ENCODE assay signal across 14 cellular contexts in genomic region chr3:32423956-32424558, GRCh38. TPM values are rescaled to one million over a fixed set of nuclear protein-coding genes. Genes with fewer than 3 reads are reported as not detected.
DNase-seq lines count a peak whose midpoint lies in the region; ATAC-seq and TF ChIP-seq lines count a peak whose summit lies in the region.
"Had no signal": no experiment of that assay in that cellular context is flagged by ENCODE, and none has a peak within 500 bp of the region (broad histone marks: within the 10 kb centered on the region; RNA-seq: fewer than 3 reads in every experiment).

No MANE protein-coding gene starts in this region.

- no peaks in the 10 kb centered on the region; a peak in 1 of 22 replicates for H3K36me3 ChIP-seq in BLaER1 treated with 17β-estradiol and CSF1 and Interleukin-3, amounts not matched to agents 10 nM and 100 nM
- H3K36me3 ChIP-seq in HCT116 (ENCODE audit: control insufficient read depth in 1 of 2, insufficient read depth in 2 of 2, low read length in 2 of 2), result peaks cover 0 to 5% of the 10 kb centered on the region in 2 experiments; a peak in 1 of 4 replicates
- H3K36me3 ChIP-seq in naive thymus-derived CD4-positive, alpha-beta T cell (ENCODE audit: control insufficient read depth in 2 of 3, insufficient read depth in 3 of 3, low read length in 3 of 3), result no peaks in the 10 kb centered on the region
- H3K36me3 ChIP-seq: esophagus squamous epithelium, HAP-1 had no signal

- ATAC-seq in HCT116 (no peak), GM18519 (IDR thresholded peaks at IDR 0.05; ENCODE audit: low FRiP score, unreplicated experiment) (no peak), GM18873 (IDR thresholded peaks at IDR 0.05; ENCODE audit: low FRiP score, unreplicated experiment) (no peak)
- ATAC-seq in naive thymus-derived CD4-positive, alpha-beta T cell, result peak; percentile 56

- RAD21 ChIA-PET in HCT116 (lab: Charles Lee; ENCODE audit: low non-redundant PET in 1 of 2, low total read pairs in 2 of 2, uncharacterized antibody in 2 of 2, unreplicated experiment in 2 of 2), result no interaction called here

- in situ Hi-C loops in G401 (cut with HindIII; ENCODE audit: low sequenced_read_pairs), result no loop called here

- peak overlapping the region in 5 of 10 experiments; percentile 5 to 34 (median 13); a peak in 5 of 20 replicates for H3K4me3 ChIP-seq in BLaER1 treated with 17β-estradiol and CSF1 and Interleukin-3, amounts not matched to agents 10 nM and 100 nM
- no peak overlapping the region for H3K4me3 ChIP-seq in HCT116 (replicated peaks in 1 of 2; ENCODE audit: low read depth in 1 of 2, low read length in 2 of 2)
- H3K4me3 ChIP-seq in naive thymus-derived CD4-positive, alpha-beta T cell (ENCODE audit: low read length), result peak overlapping the region; percentile 39
- H3K4me3 ChIP-seq: esophagus squamous epithelium, HAP-1, PC-9 had no signal

- peaks cover 91% of the 10 kb centered on the region for H3K4me1 Mint-ChIP-seq in activated CD4-positive, alpha-beta memory T cell treated with anti-CD3 and anti-CD28 coated beads, Interleukin-2, amount 10 ng/mL, durations not matched to agents 7 days and 5 days
- peaks cover 68 to 100% (median 93%) of the 10 kb centered on the region in 7 donors for H3K4me1 Mint-ChIP-seq in naive thymus-derived CD4-positive, alpha-beta T cell

- CTCF ChIA-PET in HCT116 (lab: Charles Lee), result no interaction called here
- CTCF ChIA-PET in activated CD4-positive, alpha-beta memory T cell treated with anti-CD3 and anti-CD28 coated beads, Interleukin-2, amount 10 ng/mL, durations not matched to agents 7 days and 5 days (lab: Charles Lee), result interaction anchor here (0.6 to 3.9 kb wide), 10 partner anchors 8 to 90 kb away, joined by 3 to 16 read pairs (median 4); no protein-coding TSS in a partner anchor
- CTCF ChIA-PET in naive thymus-derived CD4-positive, alpha-beta T cell (lab: Charles Lee), result interaction anchor here (1.1 to 3.5 kb wide), 8 partner anchors 9 to 48 kb away, joined by 3 to 23 read pairs (median 9); no protein-coding TSS in a partner anchor

- H3K9ac ChIP-seq in BLaER1 treated with 17β-estradiol and CSF1 and Interleukin-3, amounts not matched to agents 10 nM and 100 nM, result peak overlapping the region; percentile 32 to 59 (median 54); a peak in 18 of 22 replicates
- no peak overlapping the region for H3K9ac ChIP-seq in HCT116 (ENCODE audit: low read length)
- H3K9ac ChIP-seq: parathyroid adenoma had no signal

- H3K9me3 ChIP-seq in BLaER1 treated with 17β-estradiol and CSF1 and Interleukin-3, amounts not matched to agents 10 nM and 100 nM (replicated peaks in 1 of 11), result peaks cover 0 to 4% (median 0%) of the 10 kb centered on the region in 11 experiments; a peak in 1 of 22 replicates
- no peaks in the 10 kb centered on the region for H3K9me3 ChIP-seq in HCT116 (ENCODE audit: control insufficient read depth in 1 of 2, insufficient read depth in 1 of 2, low read depth in 1 of 2, low read length in 2 of 2)
- H3K9me3 ChIP-seq in naive thymus-derived CD4-positive, alpha-beta T cell (ENCODE audit: control insufficient read depth in 2 of 3, low read length in 3 of 3), result no peaks in the 10 kb centered on the region
- H3K9me3 ChIP-seq: HAP-1 had no signal

- peaks cover 10 to 60% (median 39%) of the 10 kb centered on the region in 11 experiments; a peak in 18 of 22 replicates for H4K20me1 ChIP-seq in BLaER1 treated with 17β-estradiol and CSF1 and Interleukin-3, amounts not matched to agents 10 nM and 100 nM
- H4K20me1 ChIP-seq in HCT116 (ENCODE audit: insufficient read depth), result no peaks in the 10 kb centered on the region

- H3K4me3 Mint-ChIP-seq in activated CD4-positive, alpha-beta memory T cell treated with anti-CD3 and anti-CD28 coated beads, Interleukin-2, amount 10 ng/mL, durations not matched to agents 7 days and 5 days, result no peak overlapping the region
- H3K4me3 Mint-ChIP-seq in naive thymus-derived CD4-positive, alpha-beta T cell, result peak overlapping the region; percentile 70 to 87 (median 80)

- no peaks in the 10 kb centered on the region for H3K27me3 ChIP-seq in BLaER1 treated with 17β-estradiol and CSF1 and Interleukin-3, amounts not matched to agents 10 nM and 100 nM
- no peaks in the 10 kb centered on the region for H3K27me3 ChIP-seq in HCT116 (ENCODE audit: insufficient read depth, low read length)
- no peaks in the 10 kb centered on the region for H3K27me3 ChIP-seq in naive thymus-derived CD4-positive, alpha-beta T cell (ENCODE audit: control insufficient read depth in 2 of 2, insufficient read depth in 2 of 2, low read length in 2 of 2)

- TF ChIP-seq POLR2A in HCT116 (IDR thresholded peaks at IDR 0.05; ENCODE audit: borderline replicate concordance, extremely low read depth, insufficient read depth, insufficient read length), result no peak

- H3K79me2 ChIP-seq in HCT116 (ENCODE audit: insufficient read depth, low read length), result peaks cover 96% of the 10 kb centered on the region

- peak overlapping the region; percentile 58 to 84 (median 79) for H3K27ac ChIP-seq in BLaER1 treated with 17β-estradiol and CSF1 and Interleukin-3, amounts not matched to agents 10 nM and 100 nM
- no peak overlapping the region for H3K27ac ChIP-seq in HCT116 (ENCODE audit: low read depth, low read length)
- H3K27ac ChIP-seq in naive thymus-derived CD4-positive, alpha-beta T cell (ENCODE audit: low read depth, low read length), result peak overlapping the region; percentile 60
- H3K27ac ChIP-seq: parathyroid adenoma, PC-9 had no signal

- H3K27ac Mint-ChIP-seq in activated CD4-positive, alpha-beta memory T cell treated with anti-CD3 and anti-CD28 coated beads, Interleukin-2, amount 10 ng/mL, durations not matched to agents 7 days and 5 days, result peak overlapping the region; percentile 87
- peak overlapping the region; percentile 87 to 99 (median 97) for H3K27ac Mint-ChIP-seq in naive thymus-derived CD4-positive, alpha-beta T cell

- intact Hi-C loops in HCT116 (cut with micrococcal nuclease), result no loop called here
- intact Hi-C loops in naive thymus-derived CD4-positive, alpha-beta T cell (cut with micrococcal nuclease), result loop anchor here in 1 of 2 donors (1.0 kb wide), 2 partner anchors 9 to 10 kb away; no protein-coding TSS in a partner anchor

- no peak for TF ChIP-seq CTCF in HCT116 (IDR thresholded peaks at IDR 0.05 in 2 of 3, conservative IDR thresholded peaks at IDR 0.05 in 1 of 3; ENCODE audit: borderline replicate concordance in 1 of 3, insufficient read depth in 1 of 3, low read depth in 2 of 3, low read length in 2 of 3)

- H3K9me3 Mint-ChIP-seq in activated CD4-positive, alpha-beta memory T cell treated with anti-CD3 and anti-CD28 coated beads, Interleukin-2, amount 10 ng/mL, durations not matched to agents 7 days and 5 days, result no peaks in the 10 kb centered on the region
- peaks cover 0 to 2% (median 0%) of the 10 kb centered on the region in 11 donors for H3K9me3 Mint-ChIP-seq in naive thymus-derived CD4-positive, alpha-beta T cell

- no peak for TF ChIP-seq RAD21 in HCT116 (IDR thresholded peaks at IDR 0.05; ENCODE audit: low read depth)

- no TSS peak for BruUV-seq in HCT116 (replicated peaks; lab: Mats Ljungman, UMichigan)

- no peak for DNase-seq in HCT116 (ENCODE audit: low read depth, low spot score)
- DNase-seq in activated CD4-positive, alpha-beta memory T cell treated with anti-CD3 and anti-CD28 coated beads, Interleukin-2, amount 10 ng/mL, durations not matched to agents 7 days and 5 days, result peak; percentile 39
- DNase-seq in naive thymus-derived CD4-positive, alpha-beta T cell, result peak in 7 of 9 donors; percentile 41 to 69 (median 50)
- DNase-seq in G401 (ENCODE audit: low spot score), result no peak
- no peak for DNase-seq in mucosa of gallbladder (ENCODE audit: low spot score)
- DNase-seq: aorta, esophagus squamous epithelium, NCI-H1092, PC-9 had no signal

- H3K9me2 ChIP-seq in HCT116 (ENCODE audit: insufficient read depth), result no peaks in the 10 kb centered on the region; the same call in 1 of the 2 replicates

- H2AFZ ChIP-seq in HCT116 (ENCODE audit: low read depth, low read length, poor library complexity, severe bottlenecking), result no peak overlapping the region
- H2AFZ ChIP-seq: parathyroid adenoma, PC-9 had no signal

- H3K27me3 Mint-ChIP-seq in activated CD4-positive, alpha-beta memory T cell treated with anti-CD3 and anti-CD28 coated beads, Interleukin-2, amount 10 ng/mL, durations not matched to agents 7 days and 5 days, result no peaks in the 10 kb centered on the region
- H3K27me3 Mint-ChIP-seq in naive thymus-derived CD4-positive, alpha-beta T cell, result no peaks in the 10 kb centered on the region

- peaks cover 81 to 92% (median 83%) of the 10 kb centered on the region in 10 experiments for H3K4me1 ChIP-seq in BLaER1 treated with 17β-estradiol and CSF1 and Interleukin-3, amounts not matched to agents 10 nM and 100 nM
- H3K4me1 ChIP-seq in HCT116 (ENCODE audit: control insufficient read depth in 1 of 2, insufficient read depth in 2 of 2, low read length in 2 of 2), result peaks cover 52 to 85% of the 10 kb centered on the region in 2 experiments
- H3K4me1 ChIP-seq in naive thymus-derived CD4-positive, alpha-beta T cell (ENCODE audit: control insufficient read depth in 2 of 2, insufficient read depth in 2 of 2, low read length in 2 of 2), result peaks cover 56 to 90% of the 10 kb centered on the region in 2 donors
- H3K4me1 ChIP-seq: HAP-1 had no signal

- H3K4me2 ChIP-seq in BLaER1 treated with 17β-estradiol and CSF1 and Interleukin-3, amounts not matched to agents 10 nM and 100 nM, result peak overlapping the region; percentile 79 to 97 (median 93)
- H3K4me2 ChIP-seq in HCT116 (ENCODE audit: low read length), result peak overlapping the region; percentile 84; the same call in 1 of the 2 replicates
- H3K4me2 ChIP-seq: PC-9 had no signal

- H3K36me3 Mint-ChIP-seq in activated CD4-positive, alpha-beta memory T cell treated with anti-CD3 and anti-CD28 coated beads, Interleukin-2, amount 10 ng/mL, durations not matched to agents 7 days and 5 days (ENCODE audit: low read depth), result peaks cover 13% of the 10 kb centered on the region
- peaks cover 0 to 23% (median 0%) of the 10 kb centered on the region in 5 donors for H3K36me3 Mint-ChIP-seq in naive thymus-derived CD4-positive, alpha-beta T cell

- POLR2A ChIA-PET in HCT116 (lab: Charles Lee), result interaction anchor here (0.9 kb wide), 1 partner anchor 12 kb away, joined by 3 read pairs; no protein-coding TSS in a partner anchor
- POLR2A ChIA-PET in activated CD4-positive, alpha-beta memory T cell treated with anti-CD3 and anti-CD28 coated beads, Interleukin-2, amount 10 ng/mL, durations not matched to agents 7 days and 5 days (lab: Charles Lee), result interaction anchor here (0.8 to 4.8 kb wide), 10 partner anchors 9 to 90 kb away, joined by 3 to 37 read pairs (median 4); no protein-coding TSS in a partner anchor
- POLR2A ChIA-PET in naive thymus-derived CD4-positive, alpha-beta T cell (lab: Charles Lee), result interaction anchor here (0.6 to 22.8 kb wide), 15 partner anchors 9 to 1016 kb away, joined by 3 to 304 read pairs (median 5); partner anchors contain the start of genes CMTM7 and UBP1

RNA-seq across cellular contexts. Expression of gene CMTM7, which starts 32.4 kb away (rescaled TPM):
- total RNA-seq in HCT116 (2021; ENCODE audit: unreplicated experiment) (62.6 TPM), mucosa of gallbladder (19.3 TPM)
- polyA plus RNA-seq in HCT116 (2012), result 86.2 and 89.9 TPM in 2 replicates
- total RNA-seq in activated CD4-positive, alpha-beta memory T cell treated with anti-CD3 and anti-CD28 coated beads, Interleukin-2, amount 10 ng/mL, durations not matched to agents 7 days and 5 days, result 10 to 100 TPM; 47.0 to 47.3 TPM
- 10 to 100 TPM; 38.6 to 60.1 (median 49.5) TPM for total RNA-seq in naive thymus-derived CD4-positive, alpha-beta T cell
- polyA plus RNA-seq in naive thymus-derived CD4-positive, alpha-beta T cell, result 100 to 1,000 TPM in 1 of 2 donors, 10 to 100 TPM in 1; 87.7 to 157 TPM
- total RNA-seq in G401 (2014; rRNA removed; shearing (Covaris generic)), result 4.5 and 12.4 TPM in 2 replicates

Comparison
In these comparisons a context has a peak if more than half of its experiments do, and no peak if none do; other contexts are left out.
1. DNase-seq: peak in activated CD4-positive, alpha-beta memory T cell treated with anti-CD3 and anti-CD28 coated beads, Interleukin-2, amount 10 ng/mL, durations not matched to agents 7 days and 5 days (single experiment) and naive thymus-derived CD4-positive, alpha-beta T cell (7 of 9); none in HCT116 (single experiment), G401 (single experiment) and mucosa of gallbladder (single experiment).